1 cellular context compared by ENCODE assay signal in genomic region chr2:120161190-120161589, GRCh38.
TF ChIP-seq lines count a peak whose summit lies in the region.

No MANE protein-coding gene starts in this region.

TF ChIP-seq in SK-N-SH, 30 proteins besides CTCF, POLR2A, EP300 and RAD21 (continued from another document):
- no peak for TF ChIP-seq USF1 (IDR thresholded peaks at IDR 0.05; ENCODE audit: borderline replicate concordance, low read depth)
